In genomic region chr2:8202139-8202538, GRCh38 we compare ENCODE assay signal across 9 cellular contexts.
DNase-seq lines count a peak whose midpoint lies in the region; ATAC-seq, FAIRE-seq and TF ChIP-seq lines count a peak whose summit lies in the region.
"Had no signal": no experiment of that assay in that cellular context is flagged by ENCODE, and none has a peak within 500 bp of the region (broad histone marks: within the 10 kb centered on the region; RNA-seq: fewer than 3 reads in every experiment).

No MANE protein-coding gene starts in this region.

- H3K27ac Mint-ChIP-seq in CD8-positive, alpha-beta T cell = no peak overlapping the region

- H3K9me3 ChIP-seq in sigmoid colon = peaks cover 0 to 2% (median 0%) of the 10 kb centered on the region in 4 donors
- H3K9me3 ChIP-seq in CD8-positive, alpha-beta T cell (ENCODE audit: low read length) = no peaks in the 10 kb centered on the region
- H3K9me3 ChIP-seq: right lobe of liver had no signal

- no peak for TF ChIP-seq CTCF in bronchial epithelial cell (IDR thresholded peaks at IDR 0.05; ENCODE audit: insufficient read depth, low read length, severe bottlenecking)
- TF ChIP-seq CTCF in sigmoid colon (IDR thresholded peaks at IDR 0.05) = no peak
- TF ChIP-seq CTCF in CD8-positive, alpha-beta T cell (IDR thresholded peaks at IDR 0.05) = no peak

- no peak for TF ChIP-seq POLR2A in sigmoid colon (IDR thresholded peaks at IDR 0.05)

- H3K4me3 ChIP-seq in bronchial epithelial cell (ENCODE audit: low read depth, low read length) (no peak overlapping the region), sigmoid colon (no peak overlapping the region)
- H3K4me3 ChIP-seq in CD8-positive, alpha-beta T cell (ENCODE audit: low read depth, low read length) = no peak overlapping the region
- H3K4me3 ChIP-seq: right lobe of liver had no signal

- TF ChIP-seq EP300 in sigmoid colon (IDR thresholded peaks at IDR 0.05) = no peak

- H3K9me3 Mint-ChIP-seq in CD8-positive, alpha-beta T cell = peaks cover 2% of the 10 kb centered on the region

- no peaks in the 10 kb centered on the region for H3K4me1 ChIP-seq in sigmoid colon
- H3K4me1 ChIP-seq in CD8-positive, alpha-beta T cell (ENCODE audit: insufficient read depth, low read length) = no peaks in the 10 kb centered on the region
- H3K4me1 ChIP-seq: right lobe of liver had no signal

- CTCF ChIA-PET in CD8-positive, alpha-beta T cell (lab: Charles Lee) = no interaction called here

- H3K36me3 Mint-ChIP-seq in CD8-positive, alpha-beta T cell = peaks cover 2% of the 10 kb centered on the region

- intact Hi-C loops in sigmoid colon (cut with DNase I) = no loop called here
- intact Hi-C loops in CD8-positive, alpha-beta T cell (cut with DNase I, micrococcal nuclease) = no loop called here

- no peak overlapping the region for H3K27ac ChIP-seq in sigmoid colon
- no peak overlapping the region for H3K27ac ChIP-seq in CD8-positive, alpha-beta T cell (ENCODE audit: low read depth, low read length)
- H3K27ac ChIP-seq: right lobe of liver had no signal

- ATAC-seq in GM18517 (IDR thresholded peaks at IDR 0.05; ENCODE audit: unreplicated experiment) = peak; percentile 77
- peak; percentile 77 for ATAC-seq in GM21576 (IDR thresholded peaks at IDR 0.05; ENCODE audit: unreplicated experiment)
- ATAC-seq in CD8-positive, alpha-beta T cell = no peak
- ATAC-seq in HG03045 (IDR thresholded peaks at IDR 0.05; ENCODE audit: unreplicated experiment) = no peak
- ATAC-seq: right lobe of liver had no signal

- H3K27me3 ChIP-seq in bronchial epithelial cell (ENCODE audit: control insufficient read depth, insufficient read depth, low read length) = no peaks in the 10 kb centered on the region
- no peaks in the 10 kb centered on the region for H3K27me3 ChIP-seq in sigmoid colon
- H3K27me3 ChIP-seq in CD8-positive, alpha-beta T cell (ENCODE audit: insufficient read depth, low read length) = no peaks in the 10 kb centered on the region
- H3K27me3 ChIP-seq: right lobe of liver had no signal

- H3K27me3 Mint-ChIP-seq in CD8-positive, alpha-beta T cell (ENCODE audit: low read depth) = no peaks in the 10 kb centered on the region

- FAIRE-seq in bronchial epithelial cell (lab: Jason Lieb, UNC) = no peak

- POLR2A ChIA-PET in CD8-positive, alpha-beta T cell (lab: Charles Lee) = no interaction called here

- H3K36me3 ChIP-seq in bronchial epithelial cell (ENCODE audit: control insufficient read depth, insufficient read depth, low read length) (no peaks in the 10 kb centered on the region), sigmoid colon (no peaks in the 10 kb centered on the region)
- H3K36me3 ChIP-seq in CD8-positive, alpha-beta T cell (ENCODE audit: insufficient read depth, low read length) = no peaks in the 10 kb centered on the region
- H3K36me3 ChIP-seq: right lobe of liver had no signal

- WGBS in sigmoid colon, 2 donors = 67 to 81% methylated on average over 7 of the region's 7 CpGs

- DNase-seq in M059J (ENCODE audit: low read depth) (peak; percentile 15), bronchial epithelial cell (ENCODE audit: low read depth) (peak; percentile 3), sigmoid colon (no peak)
- DNase-seq in CD8-positive, alpha-beta T cell = no peak
- DNase-seq: right lobe of liver, T1000 had no signal

- no peak overlapping the region for H3K4me3 Mint-ChIP-seq in CD8-positive, alpha-beta T cell

- H3K4me1 Mint-ChIP-seq in CD8-positive, alpha-beta T cell (ENCODE audit: low read depth) = no peaks in the 10 kb centered on the region

Comparison
In these comparisons a context has a peak if more than half of its experiments do, and no peak if none do; other contexts are left out.
1. ATAC-seq: peak in GM18517 (single experiment) and GM21576 (single experiment); none in CD8-positive, alpha-beta T cell (single experiment) and HG03045 (single experiment).
2. DNase-seq: peak in M059J (single experiment) and bronchial epithelial cell (single experiment); none in sigmoid colon (single experiment) and CD8-positive, alpha-beta T cell (0 of 7).